Comparison of ENCODE assay signal across 24 cellular contexts in the genomic region with DNA sequence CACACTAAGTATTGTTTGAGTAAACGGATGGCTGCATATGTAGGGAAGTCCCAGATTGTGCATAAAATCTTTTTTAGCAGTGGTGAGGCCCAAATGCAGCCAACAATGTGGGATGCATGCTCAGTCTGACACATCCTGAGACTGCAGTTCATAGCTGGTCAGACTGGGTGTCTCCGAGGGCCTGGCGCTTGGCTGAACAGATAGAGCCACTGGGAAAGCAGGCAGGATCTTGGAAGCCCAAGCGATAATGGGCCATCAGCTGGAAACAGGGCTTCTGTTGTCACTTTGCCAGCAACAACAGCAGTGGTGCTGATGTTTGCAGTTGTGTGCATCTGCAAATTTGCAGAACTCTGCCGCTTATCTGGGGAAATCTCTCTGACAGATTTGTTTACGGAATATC. TPM values are rescaled to one million over a fixed set of nuclear protein-coding genes. Genes with fewer than 3 reads are reported as not detected.
DNase-seq lines count a peak whose midpoint lies in the region; TF ChIP-seq lines count a peak whose summit lies in the region.
"Had no signal": no experiment of that assay in that cellular context is flagged by ENCODE, and none has a peak within 500 bp of the region (broad histone marks: within the 10 kb centered on the region; RNA-seq: fewer than 3 reads in every experiment).

No MANE protein-coding gene starts in this region.

- no peak overlapping the region for H3K18ac ChIP-seq in neuronal stem cell (ENCODE audit: low read length)

- H3K9me3 ChIP-seq in BE2C (no peaks in the 10 kb centered on the region), endocrine pancreas (ENCODE audit: control insufficient read depth, low read length) (no peaks in the 10 kb centered on the region), neuronal stem cell (replicated peaks in 1 of 2; ENCODE audit: control insufficient read depth in 2 of 2, insufficient read depth in 1 of 2, low read depth in 1 of 2, low read length in 2 of 2) (no peaks in the 10 kb centered on the region)
- H3K9me3 ChIP-seq: A549, BLaER1 had no signal

- no peak overlapping the region for H2BK12ac ChIP-seq in neuronal stem cell (ENCODE audit: low read length)

- H3K23ac ChIP-seq in neuronal stem cell (ENCODE audit: low read depth, low read length, poor library complexity), result no peak overlapping the region

- H2BK15ac ChIP-seq in neuronal stem cell (ENCODE audit: low read length), result no peak overlapping the region

- in situ Hi-C loops in brain microvascular endothelial cell (cut with HindIII; ENCODE audit: low pct_ligation_motif_present, low sequenced_read_pairs), result no loop called here

- H4K8ac ChIP-seq in neuronal stem cell (ENCODE audit: low read depth, low read length), result no peak overlapping the region

- TF ChIP-seq CTCF in BE2C (IDR thresholded peaks at IDR 0.05; ENCODE audit: low read depth, low read length) (no peak), brain microvascular endothelial cell (IDR thresholded peaks at IDR 0.05; ENCODE audit: low read depth, low read length, missing control alignments) (no peak)

- peaks cover 24% of the 10 kb centered on the region for H3K27me3 ChIP-seq in BE2C
- H3K27me3 ChIP-seq in endocrine pancreas (ENCODE audit: control insufficient read depth, insufficient read depth, low read length), result no peaks in the 10 kb centered on the region
- no peaks in the 10 kb centered on the region for H3K27me3 ChIP-seq in neuronal stem cell (ENCODE audit: control insufficient read depth in 3 of 3, insufficient read depth in 3 of 3, low read depth in 1 of 3, low read length in 3 of 3)
- H3K27me3 ChIP-seq in brain microvascular endothelial cell (replicated peaks), result no peaks in the 10 kb centered on the region
- H3K27me3 ChIP-seq: BLaER1 had no signal

- H3K27ac ChIP-seq in neuronal stem cell (replicated peaks; ENCODE audit: low read length), result no peak overlapping the region
- no peak overlapping the region for H3K27ac ChIP-seq in brain microvascular endothelial cell
- H3K27ac ChIP-seq: 22Rv1, A549, BLaER1 had no signal

- H3K4me3 ChIP-seq in BE2C (ENCODE audit: low read depth, low read length) (no peak overlapping the region), endocrine pancreas (ENCODE audit: control insufficient read depth, insufficient read depth, low read length) (peak overlapping the region; percentile 35), neuronal stem cell (ENCODE audit: low read length in 2 of 2) (no peak overlapping the region), brain microvascular endothelial cell (ENCODE audit: low read depth, low read length) (no peak overlapping the region)
- H3K4me3 ChIP-seq: A549, BLaER1 had no signal

- H3K36me3 ChIP-seq in BE2C (no peaks in the 10 kb centered on the region), endocrine pancreas (ENCODE audit: control insufficient read depth, insufficient read depth, low read length) (no peaks in the 10 kb centered on the region), neuronal stem cell (replicated peaks in 1 of 2; ENCODE audit: control insufficient read depth in 2 of 2, insufficient read depth in 2 of 2, low read length in 2 of 2) (no peaks in the 10 kb centered on the region), brain microvascular endothelial cell (replicated peaks) (no peaks in the 10 kb centered on the region)
- H3K36me3 ChIP-seq: BLaER1 had no signal

- H3K4ac ChIP-seq in neuronal stem cell (ENCODE audit: low read length), result no peak overlapping the region

- H3K9ac ChIP-seq in endocrine pancreas (ENCODE audit: control insufficient read depth, insufficient read depth, low read length) (no peak overlapping the region), neuronal stem cell (ENCODE audit: low read depth, low read length, poor library complexity) (peak overlapping the region; percentile 7)
- H3K9ac ChIP-seq: BLaER1 had no signal

- H2AFZ ChIP-seq in neuronal stem cell (ENCODE audit: low read length), result no peak overlapping the region

- DNase-seq in BE2C (peak; percentile 23), neuronal stem cell (ENCODE audit: low spot score) (no peak), retina (peak; percentile 22), hippocampal formation (lab: John Stamatoyannopoulos, UW) (no peak), brain microvascular endothelial cell (no peak)
- DNase-seq in NK-92 treated with Interleukin-12 subunit alpha and Interleukin-12 subunit beta, amount 100 ng/mL, for 24 hours (lab: John Stamatoyannopoulos, UW), result no peak
- DNase-seq: AML-193; C1 segment of cervical spinal cord; CD4-positive, alpha-beta memory T cell; CD4-positive, CD25-positive, alpha-beta regulatory T cell; CD8-positive, alpha-beta memory T cell; COR-L47; DMS 273 treated with DMSO at 0.1 percent for 48 hours; DMS153; DMS53; DMS79; DND-41; EL; GF-D8 had no signal

- H2BK5ac ChIP-seq in neuronal stem cell (ENCODE audit: low read length), result no peak overlapping the region

- H4K91ac ChIP-seq in neuronal stem cell (ENCODE audit: low read depth, low read length, poor library complexity), result no peak overlapping the region

- no peak overlapping the region for H2BK120ac ChIP-seq in neuronal stem cell (ENCODE audit: low read depth, low read length)

- no peak overlapping the region for H2AK5ac ChIP-seq in neuronal stem cell (ENCODE audit: low read depth, low read length)

- WGBS in neuronal stem cell (ENCODE audit: extremely low coverage in 2 of 2, insufficient read length in 2 of 2, insufficient replicate concordance in 1 of 2), 2 donors, result no CpG with 5 or more reads among the region's 6 CpGs

- no peaks in the 10 kb centered on the region for H3K79me1 ChIP-seq in neuronal stem cell (ENCODE audit: low read depth, low read length)

- no peak overlapping the region for H3K14ac ChIP-seq in neuronal stem cell (ENCODE audit: low read length)

- H3K4me1 ChIP-seq in BE2C (no peaks in the 10 kb centered on the region), endocrine pancreas (ENCODE audit: control insufficient read depth, insufficient read depth, low read length) (no peaks in the 10 kb centered on the region), neuronal stem cell (ENCODE audit: control insufficient read depth in 2 of 2, insufficient read depth in 1 of 2, low read depth in 1 of 2, low read length in 2 of 2) (no peaks in the 10 kb centered on the region)
- H3K4me1 ChIP-seq: A549, BLaER1 had no signal

- H3K4me2 ChIP-seq in neuronal stem cell (ENCODE audit: insufficient read depth, low read length, poor library complexity, severe bottlenecking), result no peak overlapping the region
- H3K4me2 ChIP-seq: A549, BLaER1 had no signal

RNA-seq across cellular contexts. Expression of gene MTUS2, which starts 36.1 kb away (rescaled TPM):
- 0.85 TPM for polyA plus RNA-seq in BE2C (2012; ENCODE audit: insufficient read depth, insufficient read length, low read depth)
- polyA plus RNA-seq in neuronal stem cell (2013, experiment 1 of 2), result 0.13 TPM
- polyA plus RNA-seq in neuronal stem cell (2013, experiment 2 of 2), result 0.18 TPM
- polyA plus RNA-seq: A549, CD14-positive monocyte had no signal

Comparison
In these comparisons a context has a peak if more than half of its experiments do, and no peak if none do; other contexts are left out.
1. DNase-seq: peak in BE2C (single experiment) and retina (single experiment); none in neuronal stem cell (single experiment), hippocampal formation (0 of 2), NK-92 treated with Interleukin-12 subunit alpha and Interleukin-12 subunit beta, amount 100 ng/mL, for 24 hours (single experiment) and brain microvascular endothelial cell (single experiment).